In the genomic region with DNA sequence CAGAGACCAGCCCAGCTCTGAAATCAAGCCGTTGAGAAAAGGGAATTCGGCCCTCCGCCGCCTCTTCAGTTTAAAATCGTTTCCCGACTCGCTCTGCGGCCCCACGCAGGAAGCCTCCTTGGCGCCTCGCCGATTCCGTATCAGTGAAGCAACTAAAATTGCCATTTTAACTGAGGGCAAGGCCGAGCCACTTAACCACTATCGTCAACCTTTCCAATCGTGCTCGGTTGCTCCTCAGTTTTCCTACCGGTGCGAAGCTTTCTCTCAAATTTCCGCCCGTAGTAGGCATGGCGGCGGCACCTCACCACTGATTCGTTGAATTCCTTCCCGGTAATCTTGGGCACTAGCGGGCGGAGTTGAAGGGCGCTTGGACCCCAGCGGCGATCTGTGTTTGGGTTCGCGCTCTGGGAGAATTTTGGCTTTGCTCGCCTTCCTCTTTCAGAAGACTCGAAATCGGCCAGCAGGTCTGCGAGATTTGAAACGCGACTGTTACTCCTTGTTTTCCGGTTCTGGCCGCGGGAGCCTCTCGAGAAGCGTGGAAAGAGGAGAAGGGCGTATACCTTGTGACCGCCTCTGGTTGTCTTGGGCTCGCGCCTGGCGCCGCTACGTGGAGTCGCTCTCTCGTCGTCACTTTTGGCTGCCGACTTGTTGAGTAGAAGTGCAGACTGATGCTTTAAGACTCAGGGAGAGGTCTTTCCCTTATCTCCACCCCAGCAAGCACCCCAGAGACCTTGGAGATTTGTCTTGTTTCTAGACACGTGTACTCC, we compare ENCODE assay signal across 1 cellular context.
TF ChIP-seq lines count a peak whose summit lies in the region.

A gene with protein sequence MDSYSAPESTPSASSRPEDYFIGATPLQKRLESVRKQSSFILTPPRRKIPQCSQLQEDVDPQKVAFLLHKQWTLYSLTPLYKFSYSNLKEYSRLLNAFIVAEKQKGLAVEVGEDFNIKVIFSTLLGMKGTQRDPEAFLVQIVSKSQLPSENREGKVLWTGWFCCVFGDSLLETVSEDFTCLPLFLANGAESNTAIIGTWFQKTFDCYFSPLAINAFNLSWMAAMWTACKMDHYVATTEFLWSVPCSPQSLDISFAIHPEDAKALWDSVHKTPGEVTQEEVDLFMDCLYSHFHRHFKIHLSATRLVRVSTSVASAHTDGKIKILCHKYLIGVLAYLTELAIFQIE (minus strand): TSS at position 569 of the 767 bp plus-strand sequence. CDS start 13,584 bp downstream, outside the sequence.
A gene with protein sequence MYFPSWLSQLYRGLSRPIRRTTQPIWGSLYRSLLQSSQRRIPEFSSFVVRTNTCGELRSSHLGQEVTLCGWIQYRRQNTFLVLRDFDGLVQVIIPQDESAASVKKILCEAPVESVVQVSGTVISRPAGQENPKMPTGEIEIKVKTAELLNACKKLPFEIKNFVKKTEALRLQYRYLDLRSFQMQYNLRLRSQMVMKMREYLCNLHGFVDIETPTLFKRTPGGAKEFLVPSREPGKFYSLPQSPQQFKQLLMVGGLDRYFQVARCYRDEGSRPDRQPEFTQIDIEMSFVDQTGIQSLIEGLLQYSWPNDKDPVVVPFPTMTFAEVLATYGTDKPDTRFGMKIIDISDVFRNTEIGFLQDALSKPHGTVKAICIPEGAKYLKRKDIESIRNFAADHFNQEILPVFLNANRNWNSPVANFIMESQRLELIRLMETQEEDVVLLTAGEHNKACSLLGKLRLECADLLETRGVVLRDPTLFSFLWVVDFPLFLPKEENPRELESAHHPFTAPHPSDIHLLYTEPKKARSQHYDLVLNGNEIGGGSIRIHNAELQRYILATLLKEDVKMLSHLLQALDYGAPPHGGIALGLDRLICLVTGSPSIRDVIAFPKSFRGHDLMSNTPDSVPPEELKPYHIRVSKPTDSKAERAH (plus strand): TSS at position 359 of the 767 bp plus-strand sequence. CDS start 557 bp downstream, outside the sequence.

TF ChIP-seq in K562, 482 proteins besides CTCF, POLR2A, EP300 and RAD21 (continued from another document):
- TF ChIP-seq CBX2 (IDR thresholded peaks at IDR 0.05; ENCODE audit: insufficient read depth, low read length, poor library complexity, severe bottlenecking) = no peak
- TF ChIP-seq SETDB1 (IDR thresholded peaks at IDR 0.05; ENCODE audit: low read length) = no peak
- TF ChIP-seq ELF4 (CRISPR knock-in tag; IDR thresholded peaks at IDR 0.05) = peak; percentile 86; the same call in 1 of the 2 replicates
- TF ChIP-seq RFX1 (IDR thresholded peaks at IDR 0.05) = peak; percentile 29; the same call in 1 of the 2 replicates
- TF ChIP-seq ZNF217 (CRISPR knock-in tag; IDR thresholded peaks at IDR 0.05) = no peak
- peak; percentile 96 for TF ChIP-seq SUPT5H (IDR thresholded peaks at IDR 0.05)
- TF ChIP-seq MECOM (CRISPR knock-in tag; IDR thresholded peaks at IDR 0.05) = no peak
- TF ChIP-seq, protein P1, sequence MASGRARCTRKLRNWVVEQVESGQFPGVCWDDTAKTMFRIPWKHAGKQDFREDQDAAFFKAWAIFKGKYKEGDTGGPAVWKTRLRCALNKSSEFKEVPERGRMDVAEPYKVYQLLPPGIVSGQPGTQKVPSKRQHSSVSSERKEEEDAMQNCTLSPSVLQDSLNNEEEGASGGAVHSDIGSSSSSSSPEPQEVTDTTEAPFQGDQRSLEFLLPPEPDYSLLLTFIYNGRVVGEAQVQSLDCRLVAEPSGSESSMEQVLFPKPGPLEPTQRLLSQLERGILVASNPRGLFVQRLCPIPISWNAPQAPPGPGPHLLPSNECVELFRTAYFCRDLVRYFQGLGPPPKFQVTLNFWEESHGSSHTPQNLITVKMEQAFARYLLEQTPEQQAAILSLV (tag; IDR thresholded peaks at IDR 0.05) = no peak
- TF ChIP-seq ZNF239 (CRISPR knock-in tag; IDR thresholded peaks at IDR 0.05) = no peak; the same call in 1 of the 2 replicates
- TF ChIP-seq, protein P2, sequence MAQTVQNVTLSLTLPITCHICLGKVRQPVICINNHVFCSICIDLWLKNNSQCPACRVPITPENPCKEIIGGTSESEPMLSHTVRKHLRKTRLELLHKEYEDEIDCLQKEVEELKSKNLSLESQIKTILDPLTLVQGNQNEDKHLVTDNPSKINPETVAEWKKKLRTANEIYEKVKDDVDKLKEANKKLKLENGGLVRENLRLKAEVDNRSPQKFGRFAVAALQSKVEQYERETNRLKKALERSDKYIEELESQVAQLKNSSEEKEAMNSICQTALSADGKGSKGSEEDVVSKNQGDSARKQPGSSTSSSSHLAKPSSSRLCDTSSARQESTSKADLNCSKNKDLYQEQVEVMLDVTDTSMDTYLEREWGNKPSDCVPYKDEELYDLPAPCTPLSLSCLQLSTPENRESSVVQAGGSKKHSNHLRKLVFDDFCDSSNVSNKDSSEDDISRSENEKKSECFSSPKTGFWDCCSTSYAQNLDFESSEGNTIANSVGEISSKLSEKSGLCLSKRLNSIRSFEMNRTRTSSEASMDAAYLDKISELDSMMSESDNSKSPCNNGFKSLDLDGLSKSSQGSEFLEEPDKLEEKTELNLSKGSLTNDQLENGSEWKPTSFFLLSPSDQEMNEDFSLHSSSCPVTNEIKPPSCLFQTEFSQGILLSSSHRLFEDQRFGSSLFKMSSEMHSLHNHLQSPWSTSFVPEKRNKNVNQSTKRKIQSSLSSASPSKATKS (CRISPR knock-in tag; IDR thresholded peaks at IDR 0.05) = no peak
